ENCODE assay signal across 10 cellular contexts in genomic region chr11:108958446-108959123, GRCh38.
DNase-seq lines count a peak whose midpoint lies in the region; ATAC-seq lines count a peak whose summit lies in the region.
"Had no signal": no experiment of that assay in that cellular context is flagged by ENCODE, and none has a peak within 500 bp of the region (broad histone marks: within the 10 kb centered on the region; RNA-seq: fewer than 3 reads in every experiment).

No MANE protein-coding gene starts in this region.

- H3K36me3 Mint-ChIP-seq in activated naive CD4-positive, alpha-beta T cell treated with anti-CD3 and anti-CD28 coated beads for 36 hours (ENCODE audit: low read depth) = no peaks in the 10 kb centered on the region
- H3K36me3 Mint-ChIP-seq in activated naive CD4-positive, alpha-beta T cell treated with anti-CD3 and anti-CD28 coated beads, Interleukin-2, amount 10 ng/mL, durations not matched to agents 7 days and 5 days = no peaks in the 10 kb centered on the region

- CTCF ChIA-PET in activated naive CD4-positive, alpha-beta T cell treated with anti-CD3 and anti-CD28 coated beads for 36 hours (lab: Charles Lee) = no interaction called here
- CTCF ChIA-PET in activated naive CD4-positive, alpha-beta T cell treated with anti-CD3 and anti-CD28 coated beads, Interleukin-2, amount 10 ng/mL, durations not matched to agents 7 days and 5 days (lab: Charles Lee) = no interaction called here

- ATAC-seq in HG03442 (IDR thresholded peaks at IDR 0.05; ENCODE audit: unreplicated experiment) (peak; percentile 80), left ventricle myocardium superior (no peak)

- intact Hi-C loops in activated naive CD4-positive, alpha-beta T cell treated with anti-CD3 and anti-CD28 coated beads for 36 hours (cut with micrococcal nuclease) = no loop called here
- intact Hi-C loops in left ventricle myocardium superior (cut with micrococcal nuclease) = no loop called here

- peaks cover 5% of the 10 kb centered on the region for H3K4me1 Mint-ChIP-seq in activated naive CD4-positive, alpha-beta T cell treated with anti-CD3 and anti-CD28 coated beads for 36 hours (ENCODE audit: low read depth)
- H3K4me1 Mint-ChIP-seq in activated naive CD4-positive, alpha-beta T cell treated with anti-CD3 and anti-CD28 coated beads, Interleukin-2, amount 10 ng/mL, durations not matched to agents 7 days and 5 days = peaks cover 7% of the 10 kb centered on the region
- H3K4me1 Mint-ChIP-seq: activated naive CD4-positive, alpha-beta T cell treated with anti-CD3 and anti-CD28 coated beads, Interleukin-2, amount 50 U/mL, for 24 hours had no signal

- DNase-seq in activated naive CD4-positive, alpha-beta T cell treated with anti-CD3 and anti-CD28 coated beads for 36 hours = peak; percentile 12
- DNase-seq in activated naive CD4-positive, alpha-beta T cell treated with anti-CD3 and anti-CD28 coated beads, Interleukin-2, amount 10 ng/mL, durations not matched to agents 7 days and 5 days = no peak
- DNase-seq in brain pericyte (ENCODE audit: low read depth, low spot score) (peak; percentile 60), smooth muscle cell of the brain vasculature (ENCODE audit: low read depth, low spot score) (peak; percentile 58), left ventricle myocardium superior (no peak), NCI-H2107 treated with DMSO at 0.1 percent for 48 hours (lab: John Stamatoyannopoulos, UW; ENCODE audit: unreplicated experiment) (no peak), NCI-H1694 (lab: John Stamatoyannopoulos, UW) (no peak)
- DNase-seq: kidney had no signal

- no peak overlapping the region for H3K4me3 Mint-ChIP-seq in activated naive CD4-positive, alpha-beta T cell treated with anti-CD3 and anti-CD28 coated beads for 36 hours
- no peak overlapping the region for H3K4me3 Mint-ChIP-seq in activated naive CD4-positive, alpha-beta T cell treated with anti-CD3 and anti-CD28 coated beads, Interleukin-2, amount 10 ng/mL, durations not matched to agents 7 days and 5 days
- H3K4me3 Mint-ChIP-seq: activated naive CD4-positive, alpha-beta T cell treated with anti-CD3 and anti-CD28 coated beads, Interleukin-2, amount 50 U/mL, for 24 hours had no signal

- H3K9me3 Mint-ChIP-seq in activated naive CD4-positive, alpha-beta T cell treated with anti-CD3 and anti-CD28 coated beads for 36 hours = no peaks in the 10 kb centered on the region
- no peaks in the 10 kb centered on the region for H3K9me3 Mint-ChIP-seq in activated naive CD4-positive, alpha-beta T cell treated with anti-CD3 and anti-CD28 coated beads, Interleukin-2, amount 10 ng/mL, durations not matched to agents 7 days and 5 days
- H3K9me3 Mint-ChIP-seq: activated naive CD4-positive, alpha-beta T cell treated with anti-CD3 and anti-CD28 coated beads, Interleukin-2, amount 50 U/mL, for 24 hours had no signal

- H3K27me3 Mint-ChIP-seq in activated naive CD4-positive, alpha-beta T cell treated with anti-CD3 and anti-CD28 coated beads for 36 hours (ENCODE audit: low read depth) = no peaks in the 10 kb centered on the region
- no peaks in the 10 kb centered on the region for H3K27me3 Mint-ChIP-seq in activated naive CD4-positive, alpha-beta T cell treated with anti-CD3 and anti-CD28 coated beads, Interleukin-2, amount 10 ng/mL, durations not matched to agents 7 days and 5 days
- H3K27me3 Mint-ChIP-seq: activated naive CD4-positive, alpha-beta T cell treated with anti-CD3 and anti-CD28 coated beads, Interleukin-2, amount 50 U/mL, for 24 hours had no signal

- peak overlapping the region; percentile 4 for H3K27ac Mint-ChIP-seq in activated naive CD4-positive, alpha-beta T cell treated with anti-CD3 and anti-CD28 coated beads for 36 hours
- H3K27ac Mint-ChIP-seq in activated naive CD4-positive, alpha-beta T cell treated with anti-CD3 and anti-CD28 coated beads, Interleukin-2, amount 10 ng/mL, durations not matched to agents 7 days and 5 days = no peak overlapping the region
- H3K27ac Mint-ChIP-seq: activated naive CD4-positive, alpha-beta T cell treated with anti-CD3 and anti-CD28 coated beads, Interleukin-2, amount 50 U/mL, for 24 hours had no signal

Comparison
In these comparisons a context has a peak if more than half of its experiments do, and no peak if none do; other contexts are left out.
1. DNase-seq: peak in activated naive CD4-positive, alpha-beta T cell treated with anti-CD3 and anti-CD28 coated beads for 36 hours (single experiment), brain pericyte (single experiment) and smooth muscle cell of the brain vasculature (single experiment); none in activated naive CD4-positive, alpha-beta T cell treated with anti-CD3 and anti-CD28 coated beads, Interleukin-2, amount 10 ng/mL, durations not matched to agents 7 days and 5 days (single experiment), left ventricle myocardium superior (single experiment), NCI-H2107 treated with DMSO at 0.1 percent for 48 hours (single experiment) and NCI-H1694 (single experiment).